Comparison of ENCODE assay signal across 17 cellular contexts in genomic region chr3:33167284-33167683, GRCh38.
"Had no signal": no experiment of that assay in that cellular context is flagged by ENCODE, and none has a peak within 500 bp of the region (broad histone marks: within the 10 kb centered on the region; RNA-seq: fewer than 3 reads in every experiment).

No MANE protein-coding gene starts in this region.

- H3K27me3 ChIP-seq: neutrophil, spleen, thyroid gland had no signal

- H3K4me1 ChIP-seq: thyroid gland had no signal

- ATAC-seq: activated CD4-positive, CD25-positive, alpha-beta regulatory T cell treated with anti-CD3 and anti-CD28 coated beads, Interleukin-2, amount 50 U/mL, for 24 hours; left colon; stimulated activated memory B cell treated with anti-CD40 and anti-IgM and Interleukin-4, amounts not matched to agents 10 μg/mL and 1 μg/mL and 100 μg/mL, for 72 hours had no signal

- H3K9me3 ChIP-seq: neutrophil, spleen, thyroid gland had no signal

- H3K4me3 ChIP-seq: spleen, thyroid gland had no signal

- H3K27ac ChIP-seq: epithelial cell of prostate, neutrophil, spleen, thyroid gland had no signal

- DNase-seq: activated CD4-positive, alpha-beta T cell treated with anti-CD3 and anti-CD28 coated beads, Interleukin-2, amount 50 U/mL, for 1 hour; activated CD8-positive, alpha-beta memory T cell treated with anti-CD3 and anti-CD28 coated beads, Interleukin-2, amount 50 U/mL, for 4 hours; activated gamma-delta T cell; endodermal cell; hypothalamus; islet precursor cell; left colon; midbrain; spleen; stimulated activated CD4-positive, alpha-beta T cell treated with anti-CD3 and anti-CD28 coated beads, Interleukin-4, amount 100 ng/mL, for 4 hours; T-helper 1 cell; T-helper 9 cell; thyroid gland had no signal

- H3K36me3 ChIP-seq: neutrophil, spleen, thyroid gland had no signal
